8 cellular contexts compared by ENCODE assay signal in the genomic region with DNA sequence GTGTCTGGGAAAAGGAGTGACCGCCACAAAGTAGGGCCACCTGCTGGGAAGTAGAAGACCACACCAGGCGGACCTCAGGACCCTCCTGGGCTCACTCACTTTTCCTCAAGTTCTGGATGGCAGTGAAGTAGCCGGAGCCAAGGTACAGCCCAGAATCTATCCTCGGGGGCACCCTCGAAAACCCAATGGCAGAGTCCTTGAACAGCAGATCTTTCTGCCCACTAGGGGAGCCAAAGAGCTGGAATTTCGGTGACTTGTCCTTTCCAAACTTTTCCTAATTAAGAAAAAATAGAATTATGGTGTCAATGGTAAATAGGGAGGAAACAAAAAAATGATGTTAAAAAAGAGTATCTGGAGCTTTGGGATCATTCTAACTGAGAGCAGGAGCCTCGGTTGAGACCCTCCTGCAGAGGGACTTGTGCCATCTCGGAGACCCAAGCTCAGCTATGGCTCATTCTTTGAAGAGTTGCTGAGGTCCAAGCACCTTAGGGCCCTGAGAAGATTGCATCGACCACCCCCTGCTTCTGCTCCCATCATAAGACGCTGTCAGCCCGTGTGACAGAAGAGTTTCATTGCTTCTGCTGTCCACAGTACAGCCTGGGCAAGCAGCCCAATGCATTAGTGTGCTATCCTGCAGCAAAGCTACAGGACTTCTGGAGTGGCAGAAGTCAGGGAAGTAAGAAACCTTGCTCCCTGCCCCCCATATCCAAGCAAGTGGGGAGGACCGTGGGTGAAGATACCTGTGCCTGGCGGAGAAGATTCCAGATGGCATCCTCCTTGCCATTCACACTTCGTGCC. TPM values are rescaled to one million over a fixed set of nuclear protein-coding genes. Genes with fewer than 3 reads are reported as not detected.
DNase-seq lines count a peak whose midpoint lies in the region; ATAC-seq, FAIRE-seq and TF ChIP-seq lines count a peak whose summit lies in the region.

No MANE protein-coding gene starts in this region.

- H3K4me1 ChIP-seq in keratinocyte (ENCODE audit: control insufficient read depth, extremely low read depth, insufficient read depth, low read length) = peaks cover 5% of the 10 kb centered on the region

- no peak for DNase-seq in AG09309 (ENCODE audit: low read depth)
- no peak for DNase-seq in GM13976 (ENCODE audit: low spot score)
- no peak for DNase-seq in keratinocyte (ENCODE audit: low read depth, low spot score)
- no peak for DNase-seq in NCI-H1930 (lab: John Stamatoyannopoulos, UW)
- DNase-seq in activated T-cell treated with anti-CD3 and anti-CD28 coated beads, Interleukin-2, amount 50 U/mL, for 1 hour = no peak
- DNase-seq in cortex of kidney (lab: John Stamatoyannopoulos, UW) = no peak

- H3K79me2 ChIP-seq in keratinocyte (ENCODE audit: control insufficient read depth, insufficient read depth, low read length) = no peaks in the 10 kb centered on the region

- H3K27ac ChIP-seq in VCaP = no peak overlapping the region
- H3K27ac ChIP-seq in keratinocyte (ENCODE audit: control insufficient read depth, insufficient read depth, low read length) = no peak overlapping the region

- H3K36me3 ChIP-seq in keratinocyte (ENCODE audit: control insufficient read depth in 2 of 2, extremely low read depth in 1 of 2, insufficient read depth in 2 of 2, low read length in 2 of 2) = no peaks in the 10 kb centered on the region

- H4K20me1 ChIP-seq in keratinocyte (ENCODE audit: control insufficient read depth, extremely low read depth, insufficient read depth, low read length) = no peaks in the 10 kb centered on the region

- ATAC-seq in HG03097 (IDR thresholded peaks at IDR 0.05; ENCODE audit: low FRiP score, unreplicated experiment) = no peak

- no peak overlapping the region for H3K9ac ChIP-seq in keratinocyte (ENCODE audit: control insufficient read depth, extremely low read depth, insufficient read depth, low read length)

- TF ChIP-seq CTCF in AG09309 (IDR thresholded peaks at IDR 0.05; ENCODE audit: control insufficient read depth, insufficient read depth, low read depth, low read length, missing control alignments) = peak; percentile 71
- TF ChIP-seq CTCF in GM13976 (IDR thresholded peaks at IDR 0.05; ENCODE audit: borderline replicate concordance, control extremely low read depth, extremely low read depth, insufficient read depth, missing control alignments) = peak; percentile 31
- peak; percentile 66 for TF ChIP-seq CTCF in VCaP (conservative IDR thresholded peaks at IDR 0.05)
- peak; percentile 50 to 84 (median 68) for TF ChIP-seq CTCF in keratinocyte (optimal IDR thresholded peaks at IDR 0.05 in 1 of 3, IDR thresholded peaks at IDR 0.05 in 1 of 3, conservative IDR thresholded peaks at IDR 0.05 in 1 of 3; ENCODE audit: extremely low read depth in 1 of 3, insufficient read depth in 2 of 3, low read length in 3 of 3)

- no peak for FAIRE-seq in keratinocyte (lab: Jason Lieb, UNC)

- H3K9me1 ChIP-seq in keratinocyte (ENCODE audit: control insufficient read depth, extremely low read depth, insufficient read depth, low read length) = no peaks in the 10 kb centered on the region

- dilution Hi-C loops in keratinocyte (cut with MboI; ENCODE audit: extremely low pct_ligation_motif_present, low sequenced_read_pairs) = no loop called here

- no peak overlapping the region for H3K4me3 ChIP-seq in AG09309 (ENCODE audit: control insufficient read depth, low read depth, low read length)
- H3K4me3 ChIP-seq in keratinocyte (ENCODE audit: control insufficient read depth in 2 of 3, extremely low read depth in 1 of 3, insufficient read depth in 2 of 3, low read depth in 1 of 3, low read length in 3 of 3) = no peak overlapping the region

- peaks cover 19% of the 10 kb centered on the region for H3K27me3 ChIP-seq in keratinocyte (ENCODE audit: control insufficient read depth, extremely low read depth, insufficient read depth, low read length)

- no peak overlapping the region for H2AFZ ChIP-seq in keratinocyte (ENCODE audit: control insufficient read depth, low read length)

- in situ Hi-C loops in GM13976 (cut with MboI; ENCODE audit: low sequenced_read_pairs, unreplicated experiment) = no loop called here

- no peak overlapping the region for H3K4me2 ChIP-seq in keratinocyte (ENCODE audit: control insufficient read depth, extremely low read depth, insufficient read depth, low read depth, low read length)

- H3K9me3 ChIP-seq in keratinocyte (ENCODE audit: control insufficient read depth, low read depth, low read length) = no peaks in the 10 kb centered on the region

RNA-seq across cellular contexts. Expression of a gene that starts 14.8 kb away (rescaled TPM):
- 0.03 TPM in 1 of 3 replicates, not detected in the others for polyA plus RNA-seq in keratinocyte
- polyA plus RNA-seq in keratinocyte (2011; ENCODE audit: low read depth) = not detected
- not detected in 2 replicates for polyA plus RNA-seq in keratinocyte (2011; cell fraction: cytosol; rRNA removed)
- polyA plus RNA-seq in keratinocyte (2011; cell fraction: nucleus; rRNA removed) = 0.04 and 0.05 TPM in 2 replicates
- not detected in 2 replicates for polyA plus RNA-seq in keratinocyte (2012; ENCODE audit: low replicate concordance)
- not detected in 3 replicates for polyA minus RNA-seq in keratinocyte
- not detected for polyA minus RNA-seq in keratinocyte (2011; cell fraction: cytosol; rRNA and poly(A)+ RNA removed)
- not detected in 2 replicates for polyA minus RNA-seq in keratinocyte (2011; cell fraction: nucleus; rRNA and poly(A)+ RNA removed)

RNA-seq across cellular contexts. Expression of a gene that starts 42.9 kb away (rescaled TPM):
- polyA plus RNA-seq in keratinocyte = 0.09 to 0.17 TPM in 2 of 3 replicates, not detected in the other
- not detected for polyA plus RNA-seq in keratinocyte (2011; ENCODE audit: low read depth)
- polyA plus RNA-seq in keratinocyte (2011; cell fraction: cytosol; rRNA removed) = not detected in 2 replicates
- 0.06 and 0.17 TPM in 2 replicates for polyA plus RNA-seq in keratinocyte (2011; cell fraction: nucleus; rRNA removed)
- polyA plus RNA-seq in keratinocyte (2012; ENCODE audit: low replicate concordance) = 0.17 and 0.28 TPM in 2 replicates
- polyA minus RNA-seq in keratinocyte = not detected in 3 replicates
- not detected for polyA minus RNA-seq in keratinocyte (2011; cell fraction: cytosol; rRNA and poly(A)+ RNA removed)
- not detected in 2 replicates for polyA minus RNA-seq in keratinocyte (2011; cell fraction: nucleus; rRNA and poly(A)+ RNA removed)

RNA-seq across cellular contexts. Expression of a gene that starts 47.8 kb away (rescaled TPM):
- polyA plus RNA-seq in keratinocyte = not detected in 3 replicates
- not detected for polyA plus RNA-seq in keratinocyte (2011; ENCODE audit: low read depth)
- not detected in 2 replicates for polyA plus RNA-seq in keratinocyte (2011; cell fraction: cytosol; rRNA removed)
- polyA plus RNA-seq in keratinocyte (2011; cell fraction: nucleus; rRNA removed) = not detected in 2 replicates
- polyA plus RNA-seq in keratinocyte (2012; ENCODE audit: low replicate concordance) = not detected in 2 replicates
- not detected in 3 replicates for polyA minus RNA-seq in keratinocyte
- not detected for polyA minus RNA-seq in keratinocyte (2011; cell fraction: cytosol; rRNA and poly(A)+ RNA removed)
- not detected in 2 replicates for polyA minus RNA-seq in keratinocyte (2011; cell fraction: nucleus; rRNA and poly(A)+ RNA removed)
